Comparison of ENCODE assay signal across 9 cellular contexts in the genomic region with DNA sequence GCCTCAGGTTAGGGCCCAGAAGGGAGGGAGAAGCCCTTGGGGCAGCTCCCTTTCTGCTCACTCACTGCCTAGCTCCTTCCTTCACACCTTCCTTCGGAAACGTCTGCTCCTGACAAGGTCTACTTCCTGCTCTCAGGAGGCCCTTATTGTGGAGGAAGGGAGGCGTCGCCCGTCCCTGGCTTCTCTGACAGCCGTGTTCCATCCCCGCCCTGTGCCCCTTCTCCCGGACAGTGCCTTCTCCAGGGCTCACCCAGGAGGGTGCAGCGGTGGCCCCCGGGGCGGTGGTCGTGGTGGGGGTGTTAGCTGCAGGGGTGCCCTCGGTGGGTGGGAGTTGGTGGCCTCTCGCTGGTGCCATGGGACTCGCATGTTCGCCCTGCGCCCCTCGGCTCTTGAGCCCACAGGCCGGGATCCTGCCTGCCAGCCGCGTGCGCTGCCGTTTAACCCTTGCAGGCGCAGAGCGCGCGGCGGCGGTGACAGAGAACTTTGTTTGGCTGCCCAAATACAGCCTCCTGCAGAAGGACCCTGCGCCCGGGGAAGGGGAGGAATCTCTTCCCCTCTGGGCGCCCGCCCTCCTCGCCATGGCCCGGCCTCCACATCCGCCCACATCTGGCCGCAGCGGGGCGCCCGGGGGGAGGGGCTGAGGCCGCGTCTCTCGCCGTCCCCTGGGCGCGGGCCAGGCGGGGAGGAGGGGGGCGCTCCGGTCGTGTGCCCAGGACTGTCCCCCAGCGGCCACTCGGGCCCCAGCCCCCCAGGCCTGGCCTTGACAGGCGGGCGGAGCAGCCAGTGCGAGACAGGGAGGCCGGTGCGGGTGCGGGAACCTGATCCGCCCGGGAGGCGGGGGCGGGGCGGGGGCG.
DNase-seq lines count a peak whose midpoint lies in the region; ATAC-seq, FAIRE-seq and TF ChIP-seq lines count a peak whose summit lies in the region.
"Had no signal": no experiment of that assay in that cellular context is flagged by ENCODE, and none has a peak within 500 bp of the region (broad histone marks: within the 10 kb centered on the region; RNA-seq: fewer than 3 reads in every experiment).

No MANE protein-coding gene starts in this region.

- no TSS peak for BruUV-seq in OCI-LY7 (replicated peaks; lab: Mats Ljungman, UMichigan)

- CTCF ChIA-PET in OCI-LY7 (lab: Charles Lee; ENCODE audit: unreplicated experiment): no interaction called here
- CTCF ChIA-PET in activated naive CD4-positive, alpha-beta T cell treated with anti-CD3 and anti-CD28 coated beads for 36 hours (lab: Charles Lee): no interaction called here

- H2AFZ ChIP-seq in OCI-LY7 (ENCODE audit: low read length): peak overlapping the region; percentile 17; the same call in 1 of the 2 replicates
- H2AFZ ChIP-seq in neural progenitor cell (replicated peaks): no peak overlapping the region

- H3K4me1 ChIP-seq in OCI-LY7 (ENCODE audit: insufficient read depth, low read length, poor library complexity, severe bottlenecking): peaks cover 45% of the 10 kb centered on the region
- peaks cover 9 to 72% (median 45%) of the 10 kb centered on the region in 3 donors for H3K4me1 ChIP-seq in gastroesophageal sphincter
- H3K4me1 ChIP-seq in neural progenitor cell: peaks cover 57% of the 10 kb centered on the region

- peaks cover 2% of the 10 kb centered on the region for H3K36me3 Mint-ChIP-seq in activated naive CD4-positive, alpha-beta T cell treated with anti-CD3 and anti-CD28 coated beads for 36 hours (ENCODE audit: low read depth)
- no peaks in the 10 kb centered on the region for H3K36me3 Mint-ChIP-seq in neural progenitor cell

- peak; percentile 82 for FAIRE-seq in GM12891 (lab: Jason Lieb, UNC)
- FAIRE-seq: colon had no signal

- H3K9me3 ChIP-seq in OCI-LY7 (ENCODE audit: low read length) (no peaks in the 10 kb centered on the region), gastroesophageal sphincter (no peaks in the 10 kb centered on the region), neural progenitor cell (ENCODE audit: low read depth) (no peaks in the 10 kb centered on the region)

- H3K4me2 ChIP-seq in OCI-LY7 (ENCODE audit: low read length) (peak overlapping the region; percentile 71), neural progenitor cell (peak overlapping the region; percentile 98)

- no peak overlapping the region for H3K27ac Mint-ChIP-seq in activated naive CD4-positive, alpha-beta T cell treated with anti-CD3 and anti-CD28 coated beads for 36 hours
- H3K27ac Mint-ChIP-seq in neural progenitor cell: no peak overlapping the region

- H3K9ac ChIP-seq in neural progenitor cell: no peak overlapping the region

- no peak for TF ChIP-seq POLR2A in GM12891 (IDR thresholded peaks at IDR 0.05; ENCODE audit: low read depth, low read length)
- TF ChIP-seq POLR2A in gastroesophageal sphincter (IDR thresholded peaks at IDR 0.05): no peak

- H3K79me2 ChIP-seq in OCI-LY7 (ENCODE audit: insufficient read depth, low read depth, low read length) (no peaks in the 10 kb centered on the region), neural progenitor cell (ENCODE audit: low read depth) (peaks cover 52% of the 10 kb centered on the region)

- POLR2A ChIA-PET in OCI-LY7 (lab: Charles Lee): no interaction called here

- no peaks in the 10 kb centered on the region for H3K9me3 Mint-ChIP-seq in activated naive CD4-positive, alpha-beta T cell treated with anti-CD3 and anti-CD28 coated beads for 36 hours
- H3K9me3 Mint-ChIP-seq in neural progenitor cell: no peaks in the 10 kb centered on the region

- DNase-seq in GM12891 (ENCODE audit: insufficient read length, low spot score) (peak; percentile 79), OCI-LY7 (ENCODE audit: low spot score) (peak; percentile 77), neural progenitor cell (ENCODE audit: low spot score) (peak; percentile 95), NCI-H446 (lab: John Stamatoyannopoulos, UW) (no peak)
- peak; percentile 65 for DNase-seq in activated naive CD4-positive, alpha-beta T cell treated with anti-CD3 and anti-CD28 coated beads for 36 hours

- peaks cover 65% of the 10 kb centered on the region for H3K4me1 Mint-ChIP-seq in activated naive CD4-positive, alpha-beta T cell treated with anti-CD3 and anti-CD28 coated beads for 36 hours (ENCODE audit: low read depth)
- peaks cover 59% of the 10 kb centered on the region for H3K4me1 Mint-ChIP-seq in neural progenitor cell

- WGBS in gastroesophageal sphincter (ENCODE audit: low coverage in 1 of 2), 2 donors: 0% methylated on average over 3 of the region's 64 CpGs; no CpG with 5 or more reads in 1 of the 2 donors

- H3K9me2 ChIP-seq in OCI-LY7 (ENCODE audit: insufficient read depth, low read length): no peaks in the 10 kb centered on the region

- peak; percentile 58 for ATAC-seq in HG03108 (IDR thresholded peaks at IDR 0.05; ENCODE audit: unreplicated experiment)
- ATAC-seq in gastroesophageal sphincter: peak; percentile 68
- ATAC-seq in GM21390 (IDR thresholded peaks at IDR 0.05; ENCODE audit: unreplicated experiment): no peak

- no peaks in the 10 kb centered on the region for H3K27me3 ChIP-seq in gastroesophageal sphincter
- H3K27me3 ChIP-seq in neural progenitor cell: no peaks in the 10 kb centered on the region

- H3K36me3 ChIP-seq in OCI-LY7 (ENCODE audit: insufficient read depth, low read length) (no peaks in the 10 kb centered on the region), gastroesophageal sphincter (no peaks in the 10 kb centered on the region), neural progenitor cell (no peaks in the 10 kb centered on the region)

- peak overlapping the region; percentile 67 for H3K4me3 Mint-ChIP-seq in activated naive CD4-positive, alpha-beta T cell treated with anti-CD3 and anti-CD28 coated beads for 36 hours
- peak overlapping the region; percentile 81 for H3K4me3 Mint-ChIP-seq in neural progenitor cell

- TF ChIP-seq EP300 in gastroesophageal sphincter (IDR thresholded peaks at IDR 0.05): no peak

- H3K27me3 Mint-ChIP-seq in activated naive CD4-positive, alpha-beta T cell treated with anti-CD3 and anti-CD28 coated beads for 36 hours (ENCODE audit: low read depth): no peaks in the 10 kb centered on the region
- peaks cover 13% of the 10 kb centered on the region for H3K27me3 Mint-ChIP-seq in neural progenitor cell (ENCODE audit: insufficient read depth, low read depth)

- H4K20me1 ChIP-seq in OCI-LY7 (ENCODE audit: insufficient read depth, low read length) (no peaks in the 10 kb centered on the region), neural progenitor cell (ENCODE audit: low read depth) (peaks cover 48% of the 10 kb centered on the region)

- H3K27ac ChIP-seq in OCI-LY7 (ENCODE audit: low read depth, low read length, poor library complexity, severe bottlenecking) (no peak overlapping the region), gastroesophageal sphincter (peak overlapping the region; percentile 91 to 99 (median 96)), neural progenitor cell (peak overlapping the region; percentile 21)

- TF ChIP-seq CTCF in OCI-LY7 (conservative IDR thresholded peaks at IDR 0.05; ENCODE audit: low read length): peak; percentile 32; the same call in 1 of the 2 replicates
- peak in 2 of 4 experiments; percentile 4 to 29 for TF ChIP-seq CTCF in gastroesophageal sphincter (IDR thresholded peaks at IDR 0.05)
- TF ChIP-seq CTCF in neural progenitor cell (IDR thresholded peaks at IDR 0.05): peak; percentile 11

- H3K4me3 ChIP-seq in OCI-LY7 (ENCODE audit: low read depth, low read length, poor library complexity, severe bottlenecking) (peak overlapping the region; percentile 68), gastroesophageal sphincter (peak overlapping the region; percentile 74 to 95), neural progenitor cell (peak overlapping the region; percentile 97)

- peaks cover 30% of the 10 kb centered on the region for H3F3A ChIP-seq in neural progenitor cell (ENCODE audit: low read depth)

- intact Hi-C loops in OCI-LY7 (cut with micrococcal nuclease; ENCODE audit: unreplicated experiment): no loop called here
- intact Hi-C loops in activated naive CD4-positive, alpha-beta T cell treated with anti-CD3 and anti-CD28 coated beads for 36 hours (cut with micrococcal nuclease): loop anchor here (5.0 kb wide), 1 partner anchor 90 kb away; no protein-coding TSS in a partner anchor

TF ChIP-seq in GM12891, 5 proteins besides CTCF, POLR2A, EP300 and RAD21:
- no peak for TF ChIP-seq PAX5 (IDR thresholded peaks at IDR 0.05; ENCODE audit: insufficient read depth, low read length, severe bottlenecking)
- no peak for TF ChIP-seq TAF1 (IDR thresholded peaks at IDR 0.05; ENCODE audit: low read depth, low read length)
- no peak for TF ChIP-seq SPI1 (IDR thresholded peaks at IDR 0.05; ENCODE audit: low read depth, low read length)
- TF ChIP-seq POLR2AphosphoS5 (IDR thresholded peaks at IDR 0.05; ENCODE audit: low read depth, low read length): no peak
- no peak for TF ChIP-seq POU2F2 (IDR thresholded peaks at IDR 0.05; ENCODE audit: low read depth, low read length)

Comparison
In these comparisons a context has a peak if more than half of its experiments do, and no peak if none do; other contexts are left out.
1. DNase-seq: peak in GM12891 (single experiment), OCI-LY7 (single experiment), activated naive CD4-positive, alpha-beta T cell treated with anti-CD3 and anti-CD28 coated beads for 36 hours (single experiment) and neural progenitor cell (single experiment); none in NCI-H446 (0 of 2).
2. Peak in every context shown above with its lines, with median percentiles within 50 percentile points of each other: H3K4me3 ChIP-seq.